10 cellular contexts compared by ENCODE assay signal in genomic region chr1:30906631-30907389, GRCh38. TPM values are rescaled to one million over a fixed set of nuclear protein-coding genes. Genes with fewer than 3 reads are reported as not detected.
DNase-seq lines count a peak whose midpoint lies in the region; ATAC-seq and TF ChIP-seq lines count a peak whose summit lies in the region.
"Had no signal": no experiment of that assay in that cellular context is flagged by ENCODE, and none has a peak within 500 bp of the region (broad histone marks: within the 10 kb centered on the region; RNA-seq: fewer than 3 reads in every experiment).

No MANE protein-coding gene starts in this region.

- DNase-seq in HCT116 (ENCODE audit: low read depth, low spot score) = no peak
- DNase-seq in activated naive CD8-positive, alpha-beta T cell treated with anti-CD3 and anti-CD28 coated beads, Interleukin-2, amount 10 ng/mL, durations not matched to agents 7 days and 5 days = no peak
- DNase-seq in globus pallidus (ENCODE audit: low spot score) = no peak
- no peak for DNase-seq in GM20000 (ENCODE audit: low spot score)
- DNase-seq in activated naive CD4-positive, alpha-beta T cell treated with Interleukin-2 at 50 U/mL for 16 hours = no peak
- DNase-seq: activated CD8-positive, alpha-beta memory T cell treated with anti-CD3 and anti-CD28 coated beads, Interleukin-2, amount 10 ng/mL, durations not matched to agents 7 days and 5 days had no signal

- peaks cover 4% of the 10 kb centered on the region for H3K4me1 Mint-ChIP-seq in activated naive CD8-positive, alpha-beta T cell treated with anti-CD3 and anti-CD28 coated beads, Interleukin-2, amount 10 ng/mL, durations not matched to agents 7 days and 5 days

- peak overlapping the region; percentile 61 for H3K4me3 Mint-ChIP-seq in activated naive CD8-positive, alpha-beta T cell treated with anti-CD3 and anti-CD28 coated beads, Interleukin-2, amount 10 ng/mL, durations not matched to agents 7 days and 5 days

- TF ChIP-seq CTCF in HCT116 (IDR thresholded peaks at IDR 0.05 in 2 of 3, conservative IDR thresholded peaks at IDR 0.05 in 1 of 3; ENCODE audit: borderline replicate concordance in 1 of 3, insufficient read depth in 1 of 3, low read depth in 2 of 3, low read length in 2 of 3) = no peak
- TF ChIP-seq CTCF in GM20000 (IDR thresholded peaks at IDR 0.05; ENCODE audit: extremely low read depth, missing control alignments) = no peak

- H4K20me1 ChIP-seq in HCT116 (ENCODE audit: insufficient read depth) = no peaks in the 10 kb centered on the region

- POLR2A ChIA-PET in HCT116 (lab: Charles Lee) = no interaction called here
- POLR2A ChIA-PET in activated naive CD8-positive, alpha-beta T cell treated with anti-CD3 and anti-CD28 coated beads, Interleukin-2, amount 10 ng/mL, durations not matched to agents 7 days and 5 days (lab: Charles Lee) = no interaction called here

- CTCF ChIA-PET in HCT116 (lab: Charles Lee) = interaction anchor here (8.9 kb wide), 1 partner anchor 104 kb away, joined by 242 read pairs; no protein-coding TSS in a partner anchor

- no peak overlapping the region for H3K27ac ChIP-seq in HCT116 (ENCODE audit: low read depth, low read length)
- H3K27ac ChIP-seq: neutrophil had no signal

- H2AFZ ChIP-seq in HCT116 (ENCODE audit: low read depth, low read length, poor library complexity, severe bottlenecking) = no peak overlapping the region

- H3K27me3 Mint-ChIP-seq in activated naive CD8-positive, alpha-beta T cell treated with anti-CD3 and anti-CD28 coated beads, Interleukin-2, amount 10 ng/mL, durations not matched to agents 7 days and 5 days = peaks cover 57% of the 10 kb centered on the region

- no peak overlapping the region for H3K9ac ChIP-seq in HCT116 (ENCODE audit: low read length)
- no peak overlapping the region for H3K9ac ChIP-seq in iPS-15b (ENCODE audit: low read depth, low read length)
- H3K9ac ChIP-seq in skeletal muscle satellite cell (ENCODE audit: low read depth, low read length) = no peak overlapping the region

- ATAC-seq in HCT116 = no peak
- no peak for ATAC-seq in activated naive CD8-positive, alpha-beta T cell treated with anti-CD3 and anti-CD28 coated beads, Interleukin-2, amount 10 ng/mL, durations not matched to agents 7 days and 5 days (ENCODE audit: low read depth)
- ATAC-seq in GM21619 (IDR thresholded peaks at IDR 0.05; ENCODE audit: unreplicated experiment) = no peak
- ATAC-seq: activated CD8-positive, alpha-beta memory T cell treated with anti-CD3 and anti-CD28 coated beads, Interleukin-2, amount 10 ng/mL, durations not matched to agents 7 days and 5 days had no signal

- H3K9me3 ChIP-seq in HCT116 (ENCODE audit: control insufficient read depth in 1 of 2, insufficient read depth in 1 of 2, low read depth in 1 of 2, low read length in 2 of 2) (no peaks in the 10 kb centered on the region), iPS-15b (ENCODE audit: control insufficient read depth, insufficient read depth, low read length) (no peaks in the 10 kb centered on the region), skeletal muscle satellite cell (replicated peaks; ENCODE audit: low read length) (no peaks in the 10 kb centered on the region)
- H3K9me3 ChIP-seq: neutrophil had no signal

- H3K79me2 ChIP-seq in HCT116 (ENCODE audit: insufficient read depth, low read length) = peaks cover 24% of the 10 kb centered on the region

- TF ChIP-seq RAD21 in HCT116 (IDR thresholded peaks at IDR 0.05; ENCODE audit: low read depth) = no peak

- peak overlapping the region; percentile 86 for H3K4me2 ChIP-seq in HCT116 (ENCODE audit: low read length)
- H3K4me2 ChIP-seq in skeletal muscle satellite cell (ENCODE audit: low read length) = peak overlapping the region; percentile 93

- H3K9me3 Mint-ChIP-seq in activated naive CD8-positive, alpha-beta T cell treated with anti-CD3 and anti-CD28 coated beads, Interleukin-2, amount 10 ng/mL, durations not matched to agents 7 days and 5 days = no peaks in the 10 kb centered on the region

- no peak overlapping the region for H3K27ac Mint-ChIP-seq in activated naive CD8-positive, alpha-beta T cell treated with anti-CD3 and anti-CD28 coated beads, Interleukin-2, amount 10 ng/mL, durations not matched to agents 7 days and 5 days
- H3K27ac Mint-ChIP-seq: activated CD8-positive, alpha-beta memory T cell treated with anti-CD3 and anti-CD28 coated beads, Interleukin-2, amount 10 ng/mL, durations not matched to agents 7 days and 5 days had no signal

- intact Hi-C loops in HCT116 (cut with micrococcal nuclease) = no loop called here

- no peaks in the 10 kb centered on the region for H3K9me2 ChIP-seq in HCT116 (ENCODE audit: insufficient read depth)

- no TSS peak for BruUV-seq in HCT116 (replicated peaks; lab: Mats Ljungman, UMichigan)

- RAD21 ChIA-PET in HCT116 (lab: Charles Lee; ENCODE audit: low non-redundant PET in 1 of 2, low total read pairs in 2 of 2, uncharacterized antibody in 2 of 2, unreplicated experiment in 2 of 2) = no interaction called here

- no peaks in the 10 kb centered on the region for H3K27me3 ChIP-seq in HCT116 (ENCODE audit: insufficient read depth, low read length)
- peaks cover 14% of the 10 kb centered on the region for H3K27me3 ChIP-seq in iPS-15b (ENCODE audit: control insufficient read depth, insufficient read depth, low read length)
- H3K27me3 ChIP-seq in skeletal muscle satellite cell (ENCODE audit: control insufficient read depth, insufficient read depth, low read length) = no peaks in the 10 kb centered on the region

- H3K36me3 ChIP-seq in HCT116 (ENCODE audit: control insufficient read depth in 1 of 2, insufficient read depth in 2 of 2, low read length in 2 of 2) = no peaks in the 10 kb centered on the region
- H3K36me3 ChIP-seq in iPS-15b (ENCODE audit: control insufficient read depth, insufficient read depth, low read length) = no peaks in the 10 kb centered on the region
- H3K36me3 ChIP-seq in skeletal muscle satellite cell (ENCODE audit: insufficient read depth, low read length) = no peaks in the 10 kb centered on the region
- H3K36me3 ChIP-seq: neutrophil had no signal

- H3K36me3 Mint-ChIP-seq in activated naive CD8-positive, alpha-beta T cell treated with anti-CD3 and anti-CD28 coated beads, Interleukin-2, amount 10 ng/mL, durations not matched to agents 7 days and 5 days = no peaks in the 10 kb centered on the region
- H3K36me3 Mint-ChIP-seq: activated CD8-positive, alpha-beta memory T cell treated with anti-CD3 and anti-CD28 coated beads, Interleukin-2, amount 10 ng/mL, durations not matched to agents 7 days and 5 days had no signal

- H3K4me3 ChIP-seq in HCT116 (replicated peaks in 1 of 2; ENCODE audit: low read depth in 1 of 2, low read length in 2 of 2) (peak overlapping the region in 1 of 2 experiments; percentile 76; a peak in 2 of 4 replicates), iPS-15b (ENCODE audit: low read depth, low read length) (peak overlapping the region; percentile 59), skeletal muscle satellite cell (ENCODE audit: low read length) (peak overlapping the region; percentile 76)

- TF ChIP-seq POLR2A in HCT116 (IDR thresholded peaks at IDR 0.05; ENCODE audit: borderline replicate concordance, extremely low read depth, insufficient read depth, insufficient read length) = no peak

- peaks cover 28 to 44% of the 10 kb centered on the region in 2 experiments for H3K4me1 ChIP-seq in HCT116 (ENCODE audit: control insufficient read depth in 1 of 2, insufficient read depth in 2 of 2, low read length in 2 of 2)
- H3K4me1 ChIP-seq in iPS-15b (ENCODE audit: control insufficient read depth, insufficient read depth, low read length) = peaks cover 24% of the 10 kb centered on the region
- peaks cover 46% of the 10 kb centered on the region for H3K4me1 ChIP-seq in skeletal muscle satellite cell (ENCODE audit: control insufficient read depth, insufficient read depth, low read length)

TF ChIP-seq in HCT116, 20 proteins besides CTCF, POLR2A, EP300 and RAD21:
- no peak for TF ChIP-seq CEBPB (IDR thresholded peaks at IDR 0.05; ENCODE audit: low read depth)
- no peak for TF ChIP-seq SRF (IDR thresholded peaks at IDR 0.05; ENCODE audit: low read depth)
- no peak for TF ChIP-seq JUND (IDR thresholded peaks at IDR 0.05)
- no peak for TF ChIP-seq EZH2 (IDR thresholded peaks at IDR 0.05)
- TF ChIP-seq SIN3A (IDR thresholded peaks at IDR 0.05; ENCODE audit: low read depth) = no peak
- no peak for TF ChIP-seq YY1 (IDR thresholded peaks at IDR 0.05; ENCODE audit: extremely low read depth, insufficient replicate concordance, low read depth, low read length)
- TF ChIP-seq EGR1 (IDR thresholded peaks at IDR 0.05; ENCODE audit: low read depth) = no peak
- TF ChIP-seq ZNF274 (IDR thresholded peaks at IDR 0.05; ENCODE audit: low read depth, low read length) = no peak

RNA-seq across cellular contexts. Expression of gene SDC3, which starts 1.7 kb away (rescaled TPM):
- total RNA-seq in HCT116 (2021; ENCODE audit: unreplicated experiment) = 40.1 TPM
- polyA plus RNA-seq in HCT116 (2012) = 25.0 and 27.1 TPM in 2 replicates
- total RNA-seq in activated naive CD8-positive, alpha-beta T cell treated with anti-CD3 and anti-CD28 coated beads, Interleukin-2, amount 10 ng/mL, durations not matched to agents 7 days and 5 days = under 1 TPM; 0.51 to 0.55 TPM
- total RNA-seq in skeletal muscle satellite cell (2012; rRNA removed) = 9.6 and 18.8 TPM in 2 replicates
- total RNA-seq: activated CD8-positive, alpha-beta memory T cell treated with anti-CD3 and anti-CD28 coated beads, Interleukin-2, amount 10 ng/mL, durations not matched to agents 7 days and 5 days had no signal

Comparison
In these comparisons a context has a peak if more than half of its experiments do, and no peak if none do; other contexts are left out.
1. RNA of gene SDC3, which starts 1.7 kb away (total RNA-seq): 40.1 TPM in HCT116 (single experiment); 0.51 to 0.55 TPM in activated naive CD8-positive, alpha-beta T cell treated with anti-CD3 and anti-CD28 coated beads, Interleukin-2, amount 10 ng/mL, durations not matched to agents 7 days and 5 days; every median in the first group is over 10 times any median in the second.